Comparison of ENCODE assay signal across 12 cellular contexts in the genomic region with DNA sequence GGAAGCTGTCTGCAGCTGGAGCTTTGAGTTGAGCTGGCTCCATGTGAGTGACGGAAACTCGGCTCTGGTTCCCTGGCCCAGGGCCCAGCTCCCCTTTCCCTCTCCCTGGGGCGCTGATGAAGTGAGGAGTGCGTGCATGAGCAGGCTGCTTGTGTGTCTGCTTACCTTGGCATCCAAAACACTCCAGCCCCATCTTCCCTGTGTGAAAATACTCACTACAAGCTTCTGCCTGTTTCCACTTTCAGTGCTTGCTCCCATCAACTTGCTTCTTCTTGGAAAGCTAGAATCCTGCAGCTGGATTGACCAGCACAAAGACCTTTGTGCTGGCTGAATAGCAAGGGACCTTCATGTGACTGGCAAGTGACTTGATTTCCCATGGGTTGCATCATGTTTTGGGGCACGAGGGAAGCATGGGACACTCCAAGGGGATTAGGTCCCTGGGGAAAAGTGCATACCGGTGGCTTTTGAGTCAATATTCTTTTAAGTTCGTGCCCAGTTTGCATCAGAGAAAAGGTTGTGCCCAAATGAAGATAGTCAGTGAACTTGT.
DNase-seq lines count a peak whose midpoint lies in the region; ATAC-seq and TF ChIP-seq lines count a peak whose summit lies in the region.
"Had no signal": no experiment of that assay in that cellular context is flagged by ENCODE, and none has a peak within 500 bp of the region (broad histone marks: within the 10 kb centered on the region; RNA-seq: fewer than 3 reads in every experiment).

No MANE protein-coding gene starts in this region.

- H3K4me3 Mint-ChIP-seq in brain = peak overlapping the region in 2 of 5 experiments; percentile 16 to 39
- no peak overlapping the region for H3K4me3 Mint-ChIP-seq in activated T-cell treated with anti-CD3 and anti-CD28 coated beads, Interleukin-2, amount 50 U/mL, for 4 hours
- H3K4me3 Mint-ChIP-seq: activated CD4-positive, alpha-beta memory T cell treated with anti-CD3 and anti-CD28 coated beads for 36 hours; CD8-positive, alpha-beta T cell had no signal

- peaks cover 3% of the 10 kb centered on the region for H3K27me3 Mint-ChIP-seq in brain
- H3K27me3 Mint-ChIP-seq in activated T-cell treated with anti-CD3 and anti-CD28 coated beads, Interleukin-2, amount 50 U/mL, for 4 hours (ENCODE audit: low read depth) = peaks cover 4% of the 10 kb centered on the region
- H3K27me3 Mint-ChIP-seq: activated CD4-positive, alpha-beta memory T cell treated with anti-CD3 and anti-CD28 coated beads for 36 hours had no signal

- no peak for ATAC-seq in activated T-cell treated with anti-CD3 and anti-CD28 coated beads, Interleukin-2, amount 50 U/mL, for 4 hours
- ATAC-seq: CD8-positive, alpha-beta T cell had no signal

- no peak for TF ChIP-seq CTCF in brain (conservative IDR thresholded peaks at IDR 0.05)
- no peak for TF ChIP-seq CTCF in hepatocyte (IDR thresholded peaks at IDR 0.05; ENCODE audit: poor library complexity)

- no peaks in the 10 kb centered on the region for H3K36me3 Mint-ChIP-seq in brain
- no peaks in the 10 kb centered on the region for H3K36me3 Mint-ChIP-seq in activated T-cell treated with anti-CD3 and anti-CD28 coated beads, Interleukin-2, amount 50 U/mL, for 4 hours (ENCODE audit: insufficient read depth)
- H3K36me3 Mint-ChIP-seq: activated CD4-positive, alpha-beta memory T cell treated with anti-CD3 and anti-CD28 coated beads for 36 hours; CD8-positive, alpha-beta T cell had no signal

- H3K4me2 ChIP-seq in hepatocyte = no peak overlapping the region

- H3K9me3 ChIP-seq in hepatocyte (ENCODE audit: low read depth) = no peaks in the 10 kb centered on the region
- H3K9me3 ChIP-seq: colonic mucosa had no signal

- no peaks in the 10 kb centered on the region for H3K27me3 ChIP-seq in hepatocyte
- H3K27me3 ChIP-seq: colonic mucosa had no signal

- DNase-seq in NCI-H2107 treated with DMSO at 0.1 percent for 48 hours (lab: John Stamatoyannopoulos, UW; ENCODE audit: unreplicated experiment) (peak; percentile 82), hepatocyte (ENCODE audit: low spot score) (peak; percentile 28), superior temporal gyrus (ENCODE audit: extremely low spot score) (peak; percentile 66), mesenteric fat pad (ENCODE audit: low spot score) (no peak)
- no peak for DNase-seq in effector CD4-positive, alpha-beta T cell
- DNase-seq in activated T-cell treated with anti-CD3 and anti-CD28 coated beads, Interleukin-2, amount 50 U/mL, for 4 hours = no peak
- DNase-seq: activated CD4-positive, alpha-beta memory T cell treated with anti-CD3 and anti-CD28 coated beads for 36 hours; CD8-positive, alpha-beta T cell; colonic mucosa; foreskin melanocyte; stimulated activated naive CD4-positive, alpha-beta T cell treated with Interleukin-2 at 50 U/mL for 16 hours had no signal

- H3K27ac Mint-ChIP-seq in brain = peak overlapping the region; percentile 51 to 95 (median 57)
- H3K27ac Mint-ChIP-seq: activated CD4-positive, alpha-beta memory T cell treated with anti-CD3 and anti-CD28 coated beads for 36 hours; CD8-positive, alpha-beta T cell had no signal

- WGBS in hepatocyte (ENCODE audit: low lambda C conversion rate, missing lambda C conversion rate) = 78% methylated on average over 7 of the region's 7 CpGs

- no peaks in the 10 kb centered on the region for H3K79me2 ChIP-seq in hepatocyte

- H2AFZ ChIP-seq in hepatocyte = no peak overlapping the region

- peaks cover 87% of the 10 kb centered on the region for H3K4me1 Mint-ChIP-seq in brain
- peaks cover 8% of the 10 kb centered on the region for H3K4me1 Mint-ChIP-seq in activated T-cell treated with anti-CD3 and anti-CD28 coated beads, Interleukin-2, amount 50 U/mL, for 4 hours (ENCODE audit: low read depth)

- H3K36me3 ChIP-seq in hepatocyte (replicated peaks; ENCODE audit: insufficient read depth, low read depth) = no peaks in the 10 kb centered on the region
- H3K36me3 ChIP-seq: colonic mucosa had no signal

- H3K9me3 Mint-ChIP-seq in brain = peaks cover 0 to 4% (median 4%) of the 10 kb centered on the region in 5 experiments
- no peaks in the 10 kb centered on the region for H3K9me3 Mint-ChIP-seq in activated T-cell treated with anti-CD3 and anti-CD28 coated beads, Interleukin-2, amount 50 U/mL, for 4 hours
- H3K9me3 Mint-ChIP-seq: activated CD4-positive, alpha-beta memory T cell treated with anti-CD3 and anti-CD28 coated beads for 36 hours; CD8-positive, alpha-beta T cell had no signal

- H3K4me3 ChIP-seq in hepatocyte = no peak overlapping the region
- H3K4me3 ChIP-seq: colonic mucosa had no signal

- no peak overlapping the region for H3K27ac ChIP-seq in hepatocyte
- H3K27ac ChIP-seq: colonic mucosa had no signal

- no peaks in the 10 kb centered on the region for H3K9me2 ChIP-seq in hepatocyte (replicated peaks; ENCODE audit: insufficient read depth)

- H3K4me1 ChIP-seq in hepatocyte (ENCODE audit: insufficient read depth) = peaks cover 8% of the 10 kb centered on the region
- H3K4me1 ChIP-seq: colonic mucosa had no signal

- H4K20me1 ChIP-seq in hepatocyte (ENCODE audit: insufficient read depth, poor library complexity, severe bottlenecking) = no peaks in the 10 kb centered on the region

Comparison
In these comparisons a context has a peak if more than half of its experiments do, and no peak if none do; other contexts are left out.
1. DNase-seq: peak in NCI-H2107 treated with DMSO at 0.1 percent for 48 hours (single experiment), hepatocyte (single experiment) and superior temporal gyrus (single experiment); none in mesenteric fat pad (single experiment), effector CD4-positive, alpha-beta T cell (single experiment) and activated T-cell treated with anti-CD3 and anti-CD28 coated beads, Interleukin-2, amount 50 U/mL, for 4 hours (single experiment).